25 cellular contexts compared by ENCODE assay signal in genomic region chr18:39340418-39340817, GRCh38.
"Had no signal": no experiment of that assay in that cellular context is flagged by ENCODE, and none has a peak within 500 bp of the region (broad histone marks: within the 10 kb centered on the region; RNA-seq: fewer than 3 reads in every experiment).

No MANE protein-coding gene starts in this region.

- H3K27me3 Mint-ChIP-seq: dendritic cell treated with granulocyte-macrophage colony-stimulating factor and Interleukin-4, amounts not matched to agents 40 ng/mL and 50 ng/mL, for 4 days; memory B cell; stimulated activated memory B cell treated with anti-CD40 and anti-IgM and Interleukin-4, amounts not matched to agents 10 μg/mL and 1 μg/mL and 100 μg/mL, for 72 hours had no signal

- H3K27ac ChIP-seq: epithelial cell of prostate, gastrocnemius medialis, ovary, psoas muscle, skin epidermis, spleen, testis, tibial artery, upper lobe of left lung had no signal

- H3K27ac Mint-ChIP-seq: dendritic cell treated with granulocyte-macrophage colony-stimulating factor and Interleukin-4, amounts not matched to agents 40 ng/mL and 50 ng/mL, for 4 days; endodermal cell; memory B cell; natural killer cell; stimulated activated memory B cell treated with anti-CD40 and anti-IgM and Interleukin-4, amounts not matched to agents 10 μg/mL and 1 μg/mL and 100 μg/mL, for 72 hours had no signal

- H3K4me1 Mint-ChIP-seq: memory B cell; natural killer cell; stimulated activated memory B cell treated with anti-CD40 and anti-IgM and Interleukin-4, amounts not matched to agents 10 μg/mL and 1 μg/mL and 100 μg/mL, for 72 hours had no signal

- H3K4me3 Mint-ChIP-seq: dendritic cell treated with granulocyte-macrophage colony-stimulating factor and Interleukin-4, amounts not matched to agents 40 ng/mL and 50 ng/mL, for 4 days; endodermal cell; memory B cell; natural killer cell; stimulated activated memory B cell treated with anti-CD40 and anti-IgM and Interleukin-4, amounts not matched to agents 10 μg/mL and 1 μg/mL and 100 μg/mL, for 72 hours had no signal

- H3K4me3 ChIP-seq: gastrocnemius medialis, lung, ovary, psoas muscle, skin epidermis, spleen, testis, tibial artery, upper lobe of left lung had no signal

- H3K36me3 ChIP-seq: gastrocnemius medialis, ovary, spleen, tibial artery, upper lobe of left lung had no signal

- H3K9me3 ChIP-seq: gastrocnemius medialis, ovary, psoas muscle, spleen, testis, tibial artery, upper lobe of left lung had no signal

- H3K9me3 Mint-ChIP-seq: dendritic cell treated with granulocyte-macrophage colony-stimulating factor and Interleukin-4, amounts not matched to agents 40 ng/mL and 50 ng/mL, for 4 days; endodermal cell had no signal

- H3K4me1 ChIP-seq: gastrocnemius medialis, psoas muscle, spleen, testis, tibial artery, upper lobe of left lung had no signal

- H3K36me3 Mint-ChIP-seq: memory B cell; natural killer cell; stimulated activated memory B cell treated with anti-CD40 and anti-IgM and Interleukin-4, amounts not matched to agents 10 μg/mL and 1 μg/mL and 100 μg/mL, for 72 hours had no signal

- DNase-seq: effector CD8-positive, alpha-beta T cell; endodermal cell; foreskin fibroblast; gastrocnemius medialis; head of caudate nucleus; kidney; natural killer cell; occipital lobe; ovary; posterior cingulate gyrus; psoas muscle; right cardiac atrium; spleen; stimulated activated CD4-positive, alpha-beta T cell treated with anti-CD3 and anti-CD28 coated beads, Interleukin-4, amount 100 ng/mL, for 4 hours; stimulated activated naive CD8-positive, alpha-beta T cell treated with anti-CD3 and anti-CD28 coated beads, Interleukin-15, Interleukin-2, amounts not matched to agents 100 U/mL and 50 U/mL, for 24 hours; substantia nigra; testis; tibial artery; upper lobe of left lung had no signal

- H3K27me3 ChIP-seq: gastrocnemius medialis, ovary, spleen, testis, tibial artery, upper lobe of left lung had no signal
